ENCODE assay signal across 14 cellular contexts in genomic region chr5:41790038-41790776, GRCh38.
A peak's percentile ranks its signal among the peaks of the same experiment; 100 is the strongest.
DNase-seq lines count a peak whose midpoint lies in the region; ATAC-seq and TF ChIP-seq lines count a peak whose summit lies in the region.
"Had no signal": no experiment of that assay in that cellular context is flagged by ENCODE, and none has a peak within 500 bp of the region (broad histone marks: within the 10 kb centered on the region; RNA-seq: fewer than 3 reads in every experiment).

No MANE protein-coding gene starts in this region.

- H3K27me3 ChIP-seq in right atrium auricular region (no peaks in the 10 kb centered on the region), SJCRH30 (no peaks in the 10 kb centered on the region), fibroblast of lung (ENCODE audit: control insufficient read depth, insufficient read depth, low read length) (no peaks in the 10 kb centered on the region)
- H3K27me3 ChIP-seq: transverse colon had no signal

- no peak overlapping the region for H2AFZ ChIP-seq in fibroblast of lung (ENCODE audit: low read length)
- H2AFZ ChIP-seq: parathyroid adenoma had no signal

- H3K9ac ChIP-seq in fibroblast of lung (ENCODE audit: insufficient read depth, low read length), result no peak overlapping the region
- H3K9ac ChIP-seq: parathyroid adenoma had no signal

- H3K27ac ChIP-seq in right atrium auricular region, result no peak overlapping the region
- peak overlapping the region; percentile 93 for H3K27ac ChIP-seq in SJCRH30
- no peak overlapping the region for H3K27ac ChIP-seq in fibroblast of lung (ENCODE audit: insufficient read depth, low read length)
- H3K27ac ChIP-seq: parathyroid adenoma, transverse colon had no signal

- H4K20me1 ChIP-seq in fibroblast of lung (ENCODE audit: control insufficient read depth, extremely low read depth, insufficient read depth, low read length), result no peaks in the 10 kb centered on the region

- H3K4me3 ChIP-seq in right atrium auricular region, result no peak overlapping the region
- no peak overlapping the region for H3K4me3 ChIP-seq in SJCRH30
- no peak overlapping the region for H3K4me3 ChIP-seq in fibroblast of lung (replicated peaks in 1 of 4; ENCODE audit: control extremely low read depth in 1 of 4, insufficient read depth in 1 of 4, low read depth in 3 of 4, low read length in 4 of 4)
- H3K4me3 ChIP-seq: smooth muscle cell, transverse colon had no signal

- no peaks in the 10 kb centered on the region for H3K9me3 ChIP-seq in right atrium auricular region
- H3K9me3 ChIP-seq in SJCRH30 (replicated peaks), result no peaks in the 10 kb centered on the region
- H3K9me3 ChIP-seq in fibroblast of lung (ENCODE audit: control insufficient read depth, insufficient read depth, low read depth, low read length), result no peaks in the 10 kb centered on the region
- H3K9me3 ChIP-seq: transverse colon had no signal

- no peaks in the 10 kb centered on the region for H3K79me2 ChIP-seq in fibroblast of lung (ENCODE audit: control insufficient read depth, insufficient read depth, low read length)
- H3K79me2 ChIP-seq: parathyroid adenoma had no signal

- DNase-seq in left ventricle myocardium superior (no peak), right atrium auricular region (ENCODE audit: low spot score) (no peak), SJCRH30 (peak in 1 of 2 experiments; percentile 38), fibroblast of lung (ENCODE audit: low read depth in 2 of 2) (peak; percentile 39 to 49), SIG-M5 treated with dmso at 0.1 percent for 504 hours (lab: John Stamatoyannopoulos, UW; ENCODE audit: unreplicated experiment) (no peak), sciatic nerve (ENCODE audit: low spot score) (no peak), NCI-H1436 (lab: John Stamatoyannopoulos, UW) (no peak)
- DNase-seq: activated CD8-positive, alpha-beta T cell treated with anti-CD3 and anti-CD28 coated beads for 36 hours; MM.1S; transverse colon had no signal

- TF ChIP-seq CTCF in right atrium auricular region (IDR thresholded peaks at IDR 0.05) (no peak), fibroblast of lung (conservative IDR thresholded peaks at IDR 0.05 in 1 of 2, IDR thresholded peaks at IDR 0.05 in 1 of 2; ENCODE audit: low read depth in 1 of 2, low read length in 2 of 2) (no peak)

- H3K36me3 ChIP-seq in right atrium auricular region (no peaks in the 10 kb centered on the region), SJCRH30 (peaks cover 10% of the 10 kb centered on the region; the same call in 1 of the 2 replicates), fibroblast of lung (ENCODE audit: control insufficient read depth, insufficient read depth, low read length) (no peaks in the 10 kb centered on the region)
- H3K36me3 ChIP-seq: transverse colon had no signal

- ATAC-seq in left ventricle myocardium superior (peak; percentile 29), sciatic nerve (no peak), HG03139 (IDR thresholded peaks at IDR 0.05; ENCODE audit: unreplicated experiment) (no peak)
- ATAC-seq: activated CD8-positive, alpha-beta T cell treated with anti-CD3 and anti-CD28 coated beads for 36 hours; esophagus mucosa had no signal

- H3K4me2 ChIP-seq in fibroblast of lung (ENCODE audit: extremely low read depth, insufficient read depth, low read length), result peak overlapping the region; percentile 57

- intact Hi-C loops in left ventricle myocardium superior (cut with micrococcal nuclease), result no loop called here
- intact Hi-C loops in sciatic nerve (cut with DNase I), result no loop called here

- H3K4me1 ChIP-seq in right atrium auricular region (peaks cover 0 to 38% of the 10 kb centered on the region in 2 donors), SJCRH30 (peaks cover 67% of the 10 kb centered on the region), fibroblast of lung (ENCODE audit: control insufficient read depth, extremely low read depth, insufficient read depth, low read length) (peaks cover 30% of the 10 kb centered on the region)
- H3K4me1 ChIP-seq: parathyroid adenoma had no signal

Comparison
In these comparisons a context has a peak if more than half of its experiments do, and no peak if none do; other contexts are left out.
1. DNase-seq: peak in fibroblast of lung (2 of 2); none in left ventricle myocardium superior (single experiment), right atrium auricular region (single experiment), SIG-M5 treated with dmso at 0.1 percent for 504 hours (single experiment), sciatic nerve (single experiment) and NCI-H1436 (single experiment).